Comparison of ENCODE assay signal across 9 cellular contexts in genomic region chr2:114286438-114286837, GRCh38.
"Had no signal": no experiment of that assay in that cellular context is flagged by ENCODE, and none has a peak within 500 bp of the region (broad histone marks: within the 10 kb centered on the region; RNA-seq: fewer than 3 reads in every experiment).

No MANE protein-coding gene starts in this region.

- H3K4me3 ChIP-seq: GM23248, GM23338, HAP-1 had no signal

- H3K4me1 Mint-ChIP-seq: GM23338, H9 had no signal

- H3K36me3 ChIP-seq: HAP-1 had no signal

- H3K27ac Mint-ChIP-seq: GM23338, H9, HFFc6 had no signal

- H3K9me3 ChIP-seq: HAP-1 had no signal

- H3K4me3 Mint-ChIP-seq: GM23338, H9, HFFc6 had no signal

- H3K4me1 ChIP-seq: HAP-1 had no signal

- H3K27ac ChIP-seq: GM23248 had no signal

- ATAC-seq: GM23338, HCT116 had no signal

- DNase-seq: GM23248, GOT3, H7, H9, HCEC 1CT, HFFc6 had no signal
